Comparison of ENCODE assay signal across 8 cellular contexts in the genomic region with DNA sequence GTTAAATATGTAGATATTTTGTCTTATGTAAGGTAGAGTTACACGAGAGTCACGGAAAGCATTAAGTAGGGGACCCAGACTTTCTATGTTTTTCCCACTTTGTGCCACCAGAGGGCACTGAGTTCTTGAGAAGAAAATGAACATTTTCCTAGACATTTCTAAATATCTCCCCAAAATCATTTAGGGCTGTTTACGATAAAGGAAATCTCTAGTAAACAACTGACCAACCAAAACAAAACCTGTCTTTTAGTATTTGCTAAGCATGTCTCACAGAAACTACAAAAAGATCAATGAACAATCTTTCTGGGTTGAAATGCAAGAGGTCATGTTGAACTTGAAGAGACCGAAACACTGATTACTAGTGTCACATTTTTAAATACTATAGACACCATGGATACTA. TPM values are rescaled to one million over a fixed set of nuclear protein-coding genes. Genes with fewer than 3 reads are reported as not detected.
DNase-seq lines count a peak whose midpoint lies in the region; ATAC-seq and TF ChIP-seq lines count a peak whose summit lies in the region.

No MANE protein-coding gene starts in this region.

- H3F3A ChIP-seq in PC-9 (ENCODE audit: insufficient read depth, low read depth), result no peaks in the 10 kb centered on the region

- H2AFZ ChIP-seq in PC-9, result no peak overlapping the region

- H3K79me2 ChIP-seq in PC-9 (ENCODE audit: low read depth), result no peaks in the 10 kb centered on the region

- intact Hi-C loops in CD4-positive, alpha-beta memory T cell (cut with micrococcal nuclease), result loop anchor here (1.0 kb wide), 1 partner anchor 745 kb away; no protein-coding TSS in a partner anchor
- intact Hi-C loops in PC-9 (cut with micrococcal nuclease; ENCODE audit: unreplicated experiment), result loop anchor here (1.0 to 10.0 kb wide), 3 partner anchors 244 to 855 kb away; no protein-coding TSS in a partner anchor

- no peaks in the 10 kb centered on the region for H3K9me3 ChIP-seq in CD4-positive, alpha-beta memory T cell (ENCODE audit: control insufficient read depth in 1 of 2, low read length in 2 of 2)
- H3K9me3 ChIP-seq in PC-9 (ENCODE audit: insufficient read depth, low read depth), result 0 out of 2 replicates have a peak, but pooled peaks cover 3% of the 10 kb centered on the region

- no peak overlapping the region for H3K4me3 ChIP-seq in CD4-positive, alpha-beta memory T cell (ENCODE audit: low read length in 2 of 2)
- H3K4me3 ChIP-seq in GM12875 (ENCODE audit: low read depth, low read length), result no peak overlapping the region
- no peak overlapping the region for H3K4me3 ChIP-seq in PC-9
- H3K4me3 ChIP-seq in astrocyte of the spinal cord (ENCODE audit: low read depth, low read length), result no peak overlapping the region
- H3K4me3 ChIP-seq in kidney epithelial cell (ENCODE audit: low read depth, low read length), result no peak overlapping the region

- H3K4me3 Mint-ChIP-seq in CD4-positive, alpha-beta memory T cell, result no peak overlapping the region

- no TSS peak for BruUV-seq in PC-9 (replicated peaks; lab: Mats Ljungman, UMichigan)

- no peaks in the 10 kb centered on the region for H3K4me1 Mint-ChIP-seq in CD4-positive, alpha-beta memory T cell

- no peak overlapping the region for H3K27ac ChIP-seq in CD4-positive, alpha-beta memory T cell (ENCODE audit: low read depth, low read length)
- no peak overlapping the region for H3K27ac ChIP-seq in PC-9

- no peaks in the 10 kb centered on the region for H4K20me1 ChIP-seq in PC-9 (ENCODE audit: insufficient read depth)

- no peaks in the 10 kb centered on the region for H3K4me1 ChIP-seq in CD4-positive, alpha-beta memory T cell (ENCODE audit: insufficient read depth, low read length)
- H3K4me1 ChIP-seq in PC-9 (replicated peaks; ENCODE audit: insufficient read depth), result no peaks in the 10 kb centered on the region

- POLR2A ChIA-PET in CD4-positive, alpha-beta memory T cell (lab: Charles Lee; ENCODE audit: partially characterized antibody), result no interaction called here
- POLR2A ChIA-PET in PC-9 (lab: Charles Lee; ENCODE audit: unreplicated experiment), result no interaction called here

- H3K9me3 Mint-ChIP-seq in CD4-positive, alpha-beta memory T cell, result no peaks in the 10 kb centered on the region

- TF ChIP-seq CTCF in GM12875 (IDR thresholded peaks at IDR 0.05; ENCODE audit: borderline replicate concordance, insufficient read depth, low read depth, low read length) (peak; percentile 57; the same call in 1 of the 2 replicates), PC-9 (conservative IDR thresholded peaks at IDR 0.05) (peak; percentile 84), astrocyte of the spinal cord (IDR thresholded peaks at IDR 0.05; ENCODE audit: low read depth, low read length) (peak; percentile 67), kidney epithelial cell (IDR thresholded peaks at IDR 0.05; ENCODE audit: insufficient read depth, low read length, poor library complexity, severe bottlenecking) (peak; percentile 71)

- H3K27me3 Mint-ChIP-seq in CD4-positive, alpha-beta memory T cell, result no peaks in the 10 kb centered on the region

- no peaks in the 10 kb centered on the region for H3K27me3 ChIP-seq in CD4-positive, alpha-beta memory T cell (ENCODE audit: insufficient read depth, low read length)
- H3K27me3 ChIP-seq in PC-9 (ENCODE audit: insufficient read depth, low read depth), result no peaks in the 10 kb centered on the region
- no peaks in the 10 kb centered on the region for H3K27me3 ChIP-seq in kidney epithelial cell (ENCODE audit: control insufficient read depth, insufficient read depth, low read length)

- peaks cover 0 to 1% of the 10 kb centered on the region in 2 donors for H3K36me3 Mint-ChIP-seq in CD4-positive, alpha-beta memory T cell

- DNase-seq in CD4-positive, alpha-beta memory T cell, result peak; percentile 18 to 45 (median 33)
- peak; percentile 20 to 50 for DNase-seq in PC-9
- peak; percentile 66 for DNase-seq in astrocyte of the spinal cord (ENCODE audit: low read depth, low spot score)
- peak; percentile 16 for DNase-seq in kidney epithelial cell (ENCODE audit: low read depth)
- DNase-seq in stimulated activated naive CD4-positive, alpha-beta T cell (lab: John Stamatoyannopoulos, UW), result peak in 4 of 6 experiments; percentile 1 to 16 (median 5)
- DNase-seq in NK-92 (lab: John Stamatoyannopoulos, UW; ENCODE audit: unreplicated experiment), result no peak

- CTCF ChIA-PET in CD4-positive, alpha-beta memory T cell (lab: Charles Lee; ENCODE audit: partially characterized antibody), result interaction anchor here (0.7 to 3.4 kb wide), 14 partner anchors 11 to 888 kb away, joined by 3 to 34 read pairs (median 4); a partner anchor contains a TSS
- CTCF ChIA-PET in PC-9 (lab: Charles Lee), result interaction anchor here (0.7 kb wide), 1 partner anchor 81 kb away, joined by 3 read pairs; no protein-coding TSS in a partner anchor

- H3K27ac Mint-ChIP-seq in CD4-positive, alpha-beta memory T cell, result no peak overlapping the region

- no peaks in the 10 kb centered on the region for H3K36me3 ChIP-seq in CD4-positive, alpha-beta memory T cell (ENCODE audit: insufficient read depth, low read length)
- H3K36me3 ChIP-seq in PC-9 (ENCODE audit: low read depth) (peaks cover under 1% of the 10 kb centered on the region; the same call in 1 of the 2 replicates), kidney epithelial cell (ENCODE audit: control insufficient read depth, insufficient read depth, low read length) (no peaks in the 10 kb centered on the region)

- H3K4me2 ChIP-seq in PC-9, result no peak overlapping the region

- H3K9me2 ChIP-seq in PC-9 (ENCODE audit: insufficient read depth), result no peaks in the 10 kb centered on the region

- ATAC-seq in HG02981 (IDR thresholded peaks at IDR 0.05; ENCODE audit: unreplicated experiment), result peak; percentile 74

- in situ Hi-C loops in astrocyte of the spinal cord (cut with HindIII; ENCODE audit: low sequenced_read_pairs), result no loop called here

RNA-seq across cellular contexts. Expression of a gene that starts 16.1 kb away (rescaled TPM):
- total RNA-seq in CD4-positive, alpha-beta memory T cell, result not detected
- polyA plus RNA-seq in CD4-positive, alpha-beta memory T cell, result not detected
- not detected in 2 replicates for total RNA-seq in PC-9 (2021)
- total RNA-seq in kidney epithelial cell, result not detected in 2 replicates

RNA-seq across cellular contexts. Expression of a gene that starts 33.2 kb away (rescaled TPM):
- total RNA-seq in CD4-positive, alpha-beta memory T cell, result 10 to 100 TPM; 25.9 to 30.8 TPM
- polyA plus RNA-seq in CD4-positive, alpha-beta memory T cell, result 10 to 100 TPM; 47.3 to 51.1 TPM
- 38.1 and 54.6 TPM in 2 replicates for total RNA-seq in PC-9 (2021)
- 58.2 and 61.1 TPM in 2 replicates for total RNA-seq in kidney epithelial cell
